In genomic region chr20:18020931-18021330, GRCh38 we compare ENCODE assay signal across 25 cellular contexts. TPM values are rescaled to one million over a fixed set of nuclear protein-coding genes. Genes with fewer than 3 reads are reported as not detected.
"Had no signal": no experiment of that assay in that cellular context is flagged by ENCODE, and none has a peak within 500 bp of the region (broad histone marks: within the 10 kb centered on the region; RNA-seq: fewer than 3 reads in every experiment).

No MANE protein-coding gene starts in this region.

- ATAC-seq: activated T-helper 17 cell treated with anti-CD3 and anti-CD28 coated beads, Interleukin-2, amount 50 U/mL, for 72 hours had no signal

- H3K9me3 Mint-ChIP-seq: activated CD4-positive, alpha-beta memory T cell treated with anti-CD3 and anti-CD28 coated beads, Interleukin-2, amount 10 ng/mL, durations not matched to agents 7 days and 5 days; activated naive CD4-positive, alpha-beta T cell treated with anti-CD3 and anti-CD28 coated beads, Interleukin-2, amount 10 ng/mL, durations not matched to agents 7 days and 5 days; activated naive CD8-positive, alpha-beta T cell treated with anti-CD3 and anti-CD28 coated beads for 36 hours; activated T-helper 17 cell treated with anti-CD3 and anti-CD28 coated beads, Interleukin-2, amount 50 U/mL, for 72 hours; T-helper 1 cell treated with Interleukin-12 subunit alpha and Interleukin-12 subunit beta and Interleukin-4 antibody, amounts not matched to agents 30 μg/mL and 1 μg/mL, for 36 hours had no signal

- H3K27me3 ChIP-seq: brain microvascular endothelial cell, cardiac muscle cell, MG63, Peyer's patch, SJSA1 had no signal

- H3K27ac ChIP-seq: brain microvascular endothelial cell, cardiac muscle cell, Peyer's patch, SJSA1 had no signal

- H3K27ac Mint-ChIP-seq: activated CD4-positive, alpha-beta memory T cell treated with anti-CD3 and anti-CD28 coated beads, Interleukin-2, amount 10 ng/mL, durations not matched to agents 7 days and 5 days; activated naive CD4-positive, alpha-beta T cell treated with anti-CD3 and anti-CD28 coated beads, Interleukin-2, amount 10 ng/mL, durations not matched to agents 7 days and 5 days; activated naive CD8-positive, alpha-beta T cell treated with anti-CD3 and anti-CD28 coated beads for 36 hours; activated T-helper 17 cell treated with anti-CD3 and anti-CD28 coated beads, Interleukin-2, amount 50 U/mL, for 72 hours; T-helper 1 cell treated with Interleukin-12 subunit alpha and Interleukin-12 subunit beta and Interleukin-4 antibody, amounts not matched to agents 30 μg/mL and 1 μg/mL, for 36 hours had no signal

- H3K4me3 ChIP-seq: cardiac muscle cell, MG63, Peyer's patch, SJSA1 had no signal

- H3K4me1 Mint-ChIP-seq: activated CD4-positive, alpha-beta memory T cell treated with anti-CD3 and anti-CD28 coated beads, Interleukin-2, amount 10 ng/mL, durations not matched to agents 7 days and 5 days; activated naive CD4-positive, alpha-beta T cell treated with anti-CD3 and anti-CD28 coated beads, Interleukin-2, amount 10 ng/mL, durations not matched to agents 7 days and 5 days; activated naive CD8-positive, alpha-beta T cell treated with anti-CD3 and anti-CD28 coated beads for 36 hours had no signal

- H3K36me3 Mint-ChIP-seq: activated naive CD4-positive, alpha-beta T cell treated with anti-CD3 and anti-CD28 coated beads, Interleukin-2, amount 10 ng/mL, durations not matched to agents 7 days and 5 days; activated naive CD8-positive, alpha-beta T cell treated with anti-CD3 and anti-CD28 coated beads for 36 hours had no signal

- H3K4me1 ChIP-seq: Peyer's patch, SJSA1 had no signal

- DNase-seq: activated CD4-positive, alpha-beta memory T cell treated with anti-CD3 and anti-CD28 coated beads, Interleukin-2, amount 10 ng/mL, durations not matched to agents 7 days and 5 days; activated CD4-positive, alpha-beta T cell treated with anti-CD3 and anti-CD28 coated beads, Interleukin-2, amount 50 U/mL, for 1 hour; activated CD4-positive, CD25-positive, alpha-beta regulatory T cell; activated gamma-delta T cell; activated naive CD4-positive, alpha-beta T cell treated with anti-CD3 and anti-CD28 coated beads, Interleukin-2, amount 10 ng/mL, durations not matched to agents 7 days and 5 days; activated naive CD8-positive, alpha-beta T cell treated with anti-CD3 and anti-CD28 coated beads for 36 hours; activated T-cell treated with anti-CD3 and anti-CD28 coated beads for 4 hours; activated T-cell treated with anti-CD3 and anti-CD28 coated beads, Interleukin-2, amount 50 U/mL, for 48 hours; brain microvascular endothelial cell; MG63; NCI-H1105 treated with DMSO at 0.1 percent for 48 hours; NCI-H1436 treated with DMSO at 0.1 percent for 48 hours; NCI-H187; NCI-H2081; NCI-H510A treated with DMSO at 0.1 percent for 48 hours; NCI-H69; NK-92 treated with Interleukin-12 subunit alpha and Interleukin-12 subunit beta, amount 100 ng/mL, for 24 hours; Peyer's patch; SHP77; T-helper 9 cell had no signal

- H3K36me3 ChIP-seq: brain microvascular endothelial cell, cardiac muscle cell, MG63, SJSA1 had no signal

- H3K4me3 Mint-ChIP-seq: activated CD4-positive, alpha-beta memory T cell treated with anti-CD3 and anti-CD28 coated beads, Interleukin-2, amount 10 ng/mL, durations not matched to agents 7 days and 5 days; activated naive CD4-positive, alpha-beta T cell treated with anti-CD3 and anti-CD28 coated beads, Interleukin-2, amount 10 ng/mL, durations not matched to agents 7 days and 5 days; activated naive CD8-positive, alpha-beta T cell treated with anti-CD3 and anti-CD28 coated beads for 36 hours; activated T-helper 17 cell treated with anti-CD3 and anti-CD28 coated beads, Interleukin-2, amount 50 U/mL, for 72 hours; T-helper 1 cell treated with Interleukin-12 subunit alpha and Interleukin-12 subunit beta and Interleukin-4 antibody, amounts not matched to agents 30 μg/mL and 1 μg/mL, for 36 hours had no signal

- H3K9me3 ChIP-seq: MG63, Peyer's patch, SJSA1 had no signal

RNA-seq across cellular contexts. Expression of gene OVOL2, which starts 36.8 kb away (rescaled TPM):
- total RNA-seq: activated CD8-positive, alpha-beta memory T cell treated with anti-CD3 and anti-CD28 coated beads for 36 hours; activated naive CD8-positive, alpha-beta T cell treated with anti-CD3 and anti-CD28 coated beads for 36 hours; activated T-helper 17 cell treated with anti-CD3 and anti-CD28 coated beads, Interleukin-2, amount 50 U/mL, for 72 hours; SJSA1 had no signal
- polyA plus RNA-seq: cardiac muscle cell had no signal
